Comparison of ENCODE assay signal across 7 cellular contexts in the genomic region with DNA sequence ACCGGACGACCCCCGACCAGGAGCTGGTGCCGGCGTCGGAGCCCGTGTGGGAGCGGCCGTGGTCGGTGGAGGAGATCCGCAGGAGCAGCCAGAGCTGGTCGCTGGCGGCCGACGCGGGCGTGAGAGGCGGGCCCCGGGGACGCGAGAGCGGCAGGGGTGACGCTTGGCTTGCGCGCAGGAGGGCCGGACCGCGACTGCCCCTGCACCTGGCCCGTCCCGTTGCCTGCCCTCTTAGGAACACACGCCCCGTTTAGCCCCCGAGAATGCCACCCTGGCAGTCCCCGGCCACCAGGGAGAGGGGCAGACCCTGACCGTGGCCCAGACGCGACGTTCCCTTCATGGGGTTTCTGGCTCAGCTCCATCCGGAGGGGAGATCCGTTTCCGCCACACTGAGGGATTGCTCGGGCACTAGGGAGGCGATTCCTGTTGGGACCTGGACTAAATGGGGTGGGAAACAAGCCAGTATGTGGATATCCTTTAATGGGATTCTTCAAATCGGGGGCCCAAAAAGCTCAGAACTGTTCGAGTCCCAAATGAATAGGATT. TPM values are rescaled to one million over a fixed set of nuclear protein-coding genes. Genes with fewer than 3 reads are reported as not detected.
DNase-seq lines count a peak whose midpoint lies in the region; ATAC-seq and TF ChIP-seq lines count a peak whose summit lies in the region.
"Not testable (repeated sequence)": the region's sequence is repeated elsewhere in the genome, so short reads cannot be mapped to it uniquely, and the experiment has no call there.

No MANE protein-coding gene starts in this region.

- H3K27me3 Mint-ChIP-seq in activated CD4-positive, alpha-beta T cell treated with anti-CD3 and anti-CD28 coated beads, Interleukin-2, amount 10 ng/mL, durations not matched to agents 7 days and 5 days, result not testable (repeated sequence)

- not testable (repeated sequence) for H3K36me3 ChIP-seq in iPS-20b (ENCODE audit: insufficient read depth, low read depth, low read length); trophoblast cell (ENCODE audit: control insufficient read depth in 1 of 2, insufficient read depth in 2 of 2, low read length in 2 of 2)

- H2BK120ac ChIP-seq in trophoblast cell (ENCODE audit: insufficient read depth, low read length, poor library complexity), result peak overlapping the region; percentile 56

- H3K79me1 ChIP-seq in trophoblast cell (ENCODE audit: low read length), result not testable (repeated sequence)

- H3K18ac ChIP-seq in trophoblast cell (ENCODE audit: low read length), result peak overlapping the region; percentile 57

- not testable (repeated sequence) for H3K4me1 ChIP-seq in iPS-20b (ENCODE audit: insufficient read depth, low read length); trophoblast cell (ENCODE audit: control insufficient read depth in 1 of 2, insufficient read depth in 2 of 2, low read length in 2 of 2)

- H3K9me3 ChIP-seq in iPS-20b (ENCODE audit: insufficient read depth, low read depth, low read length); trophoblast cell (ENCODE audit: insufficient read depth, low read depth, low read length): not testable (repeated sequence)

- not testable (repeated sequence) for H2AK5ac ChIP-seq in trophoblast cell (ENCODE audit: low read length)

- peak overlapping the region; percentile 66 for H2AFZ ChIP-seq in trophoblast cell (ENCODE audit: insufficient read depth, low read length, poor library complexity)

- H3K14ac ChIP-seq in trophoblast cell (ENCODE audit: low read length), result peak overlapping the region; percentile 42

- peak overlapping the region; percentile 63 for H4K12ac ChIP-seq in trophoblast cell (ENCODE audit: low read depth, low read length)

- H3K4me2 ChIP-seq in trophoblast cell (ENCODE audit: low read length), result peak overlapping the region; percentile 69

- H3K4me3 Mint-ChIP-seq in activated CD4-positive, alpha-beta T cell treated with anti-CD3 and anti-CD28 coated beads, Interleukin-2, amount 10 ng/mL, durations not matched to agents 7 days and 5 days, result peak overlapping the region; percentile 88

- peak overlapping the region; percentile 58 to 80 for H3K27ac ChIP-seq in coronary artery
- H3K27ac ChIP-seq in iPS-20b (ENCODE audit: low read length), result not testable (repeated sequence)
- H3K27ac ChIP-seq in trophoblast cell (ENCODE audit: low read depth, low read length), result peak overlapping the region; percentile 38

- not testable (repeated sequence) for H2BK12ac ChIP-seq in trophoblast cell (ENCODE audit: low read length)

- not testable (repeated sequence) for H3K79me2 ChIP-seq in trophoblast cell (ENCODE audit: control insufficient read depth, insufficient read depth, low read length, poor library complexity)

- H3K9me3 Mint-ChIP-seq in activated CD4-positive, alpha-beta T cell treated with anti-CD3 and anti-CD28 coated beads, Interleukin-2, amount 10 ng/mL, durations not matched to agents 7 days and 5 days, result not testable (repeated sequence)

- peaks cover 16% of the 10 kb centered on the region for H3K4me1 Mint-ChIP-seq in activated CD4-positive, alpha-beta T cell treated with anti-CD3 and anti-CD28 coated beads, Interleukin-2, amount 10 ng/mL, durations not matched to agents 7 days and 5 days

- peak overlapping the region; percentile 93 for H4K8ac ChIP-seq in trophoblast cell (ENCODE audit: low read depth, low read length)

- CTCF ChIA-PET in activated CD4-positive, alpha-beta T cell treated with anti-CD3 and anti-CD28 coated beads, Interleukin-2, amount 10 ng/mL, durations not matched to agents 7 days and 5 days (lab: Charles Lee), result not testable (repeated sequence)

- H3K23ac ChIP-seq in trophoblast cell (ENCODE audit: low read length), result not testable (repeated sequence)

- WGBS in trophoblast cell (ENCODE audit: extremely low coverage, insufficient coverage, insufficient read length), result no CpG with 5 or more reads among the region's 45 CpGs

- ATAC-seq in GM18870 (IDR thresholded peaks at IDR 0.05; ENCODE audit: unreplicated experiment) (peak; percentile 30), HG02588 (IDR thresholded peaks at IDR 0.05; ENCODE audit: unreplicated experiment) (peak; percentile 67), HG03571 (IDR thresholded peaks at IDR 0.05; ENCODE audit: unreplicated experiment) (peak; percentile 48)

- H3K9ac ChIP-seq in iPS-20b (ENCODE audit: low read depth, low read length), result not testable (repeated sequence)
- H3K9ac ChIP-seq in trophoblast cell (ENCODE audit: low read length), result peak overlapping the region; percentile 76

- POLR2A ChIA-PET in activated CD4-positive, alpha-beta T cell treated with anti-CD3 and anti-CD28 coated beads, Interleukin-2, amount 10 ng/mL, durations not matched to agents 7 days and 5 days (lab: Charles Lee), result not testable (repeated sequence)

- H4K91ac ChIP-seq in trophoblast cell (ENCODE audit: low read depth, low read length), result peak overlapping the region; percentile 50

- not testable (repeated sequence) for H2BK5ac ChIP-seq in trophoblast cell (ENCODE audit: low read depth, low read length, poor library complexity)

- H3K4ac ChIP-seq in trophoblast cell (ENCODE audit: low read depth, low read length), result peak overlapping the region; percentile 15

- not testable (repeated sequence) for TF ChIP-seq CTCF in coronary artery (IDR thresholded peaks at IDR 0.05)

- not testable (repeated sequence) for DNase-seq in activated CD4-positive, alpha-beta T cell treated with anti-CD3 and anti-CD28 coated beads, Interleukin-2, amount 10 ng/mL, durations not matched to agents 7 days and 5 days; coronary artery (ENCODE audit: low spot score); trophoblast cell

- H3K36me3 Mint-ChIP-seq in activated CD4-positive, alpha-beta T cell treated with anti-CD3 and anti-CD28 coated beads, Interleukin-2, amount 10 ng/mL, durations not matched to agents 7 days and 5 days (ENCODE audit: low read depth), result not testable (repeated sequence)

- H3K27me3 ChIP-seq in iPS-20b (ENCODE audit: insufficient read depth, low read length); trophoblast cell (ENCODE audit: insufficient read depth, low read length): not testable (repeated sequence)

- H3K4me3 ChIP-seq in coronary artery (peak overlapping the region; percentile 74), iPS-20b (ENCODE audit: low read length) (peak overlapping the region; percentile 65; the same call in 1 of the 2 replicates), trophoblast cell (ENCODE audit: low read depth, low read length) (peak overlapping the region; percentile 88)

- peak overlapping the region; percentile 94 for H3K27ac Mint-ChIP-seq in activated CD4-positive, alpha-beta T cell treated with anti-CD3 and anti-CD28 coated beads, Interleukin-2, amount 10 ng/mL, durations not matched to agents 7 days and 5 days

RNA-seq across cellular contexts. Expression of gene WASHC2C, which starts 0.4 kb away (rescaled TPM):
- 10 to 100 TPM; 69.9 to 72.7 TPM for total RNA-seq in activated CD4-positive, alpha-beta T cell treated with anti-CD3 and anti-CD28 coated beads, Interleukin-2, amount 10 ng/mL, durations not matched to agents 7 days and 5 days
- polyA plus RNA-seq in trophoblast cell (2013), result 14.7 and 14.9 TPM in 2 replicates

RNA-seq across cellular contexts. Expression of gene ZFAND4, which starts 54.9 kb away (rescaled TPM):
- 10 to 100 TPM; 16.5 to 18.5 TPM for total RNA-seq in activated CD4-positive, alpha-beta T cell treated with anti-CD3 and anti-CD28 coated beads, Interleukin-2, amount 10 ng/mL, durations not matched to agents 7 days and 5 days
- polyA plus RNA-seq in trophoblast cell (2013), result 1.8 and 2.1 TPM in 2 replicates
